In genomic region chr17:47205419-47205963, GRCh38 we compare ENCODE assay signal across 8 cellular contexts. TPM values are rescaled to one million over a fixed set of nuclear protein-coding genes. Genes with fewer than 3 reads are reported as not detected.
DNase-seq lines count a peak whose midpoint lies in the region; ATAC-seq and TF ChIP-seq lines count a peak whose summit lies in the region.

No MANE protein-coding gene starts in this region.

- H3K4me3 ChIP-seq in DND-41 (ENCODE audit: low read depth in 1 of 2, low read length in 2 of 2), result no peak overlapping the region
- H3K4me3 ChIP-seq in sigmoid colon, result no peak overlapping the region

- H3K9ac ChIP-seq in DND-41 (ENCODE audit: low read depth, low read length), result no peak overlapping the region

- H3K36me3 ChIP-seq in DND-41 (ENCODE audit: insufficient read depth, low read length) (no peaks in the 10 kb centered on the region), sigmoid colon (no peaks in the 10 kb centered on the region)

- no peak overlapping the region for H2AFZ ChIP-seq in DND-41 (ENCODE audit: low read depth, low read length)

- DNase-seq in DND-41 (peak; percentile 79), NCI-H2029 (lab: John Stamatoyannopoulos, UW) (peak; percentile 84), germinal center (ENCODE audit: low spot score) (peak; percentile 79), sigmoid colon (peak; percentile 70), NCI-H1105 (lab: John Stamatoyannopoulos, UW) (no peak), SKM-1 treated with dmso at 0.1 percent for 144 hours (lab: John Stamatoyannopoulos, UW; ENCODE audit: unreplicated experiment) (no peak)
- DNase-seq in activated T-helper 1 cell treated with anti-CD3 and anti-CD28 coated beads, Interleukin-12 subunit alpha, Interleukin-12 subunit beta, Interleukin-2, Interleukin-4 antibody, amounts not matched to agents 30 ng/mL and 10 ng/mL and 1 ng/mL, durations not matched to agents 14 hours and 24 hours and 36 hours (ENCODE audit: low spot score), result peak; percentile 71

- H3K27me3 ChIP-seq in DND-41 (ENCODE audit: insufficient read depth, low read length, poor library complexity) (no peaks in the 10 kb centered on the region), sigmoid colon (no peaks in the 10 kb centered on the region)

- WGBS in sigmoid colon, 2 donors, result 39 to 43% methylated on average over 9 of the region's 9 CpGs

- no peak for TF ChIP-seq EP300 in sigmoid colon (IDR thresholded peaks at IDR 0.05)

- no peaks in the 10 kb centered on the region for H3K79me2 ChIP-seq in DND-41 (ENCODE audit: insufficient read depth, low read length)

- ATAC-seq in DND-41 (ENCODE audit: insufficient read depth, low read depth), result peak; percentile 81
- peak; percentile 53 for ATAC-seq in GM21619 (IDR thresholded peaks at IDR 0.05; ENCODE audit: unreplicated experiment)

- TF ChIP-seq CTCF in DND-41 (IDR thresholded peaks at IDR 0.05; ENCODE audit: borderline replicate concordance, extremely low read depth, low read length, poor library complexity, severe bottlenecking), result no peak
- TF ChIP-seq CTCF in sigmoid colon (IDR thresholded peaks at IDR 0.05), result no peak

- H3K27ac ChIP-seq in DND-41 (ENCODE audit: low read length), result no peak overlapping the region
- H3K27ac ChIP-seq in sigmoid colon, result peak overlapping the region; percentile 17 to 71 (median 51)

- H3K27ac Mint-ChIP-seq in activated T-helper 1 cell treated with anti-CD3 and anti-CD28 coated beads, Interleukin-12 subunit alpha, Interleukin-12 subunit beta, Interleukin-2, Interleukin-4 antibody, amounts not matched to agents 30 ng/mL and 10 ng/mL and 1 ng/mL, durations not matched to agents 14 hours and 24 hours and 36 hours, result peak overlapping the region; percentile 84

- H4K20me1 ChIP-seq in DND-41 (ENCODE audit: insufficient read depth, low read length), result no peaks in the 10 kb centered on the region

- TF ChIP-seq POLR2A in sigmoid colon (IDR thresholded peaks at IDR 0.05), result no peak

- H3K4me3 Mint-ChIP-seq in activated T-helper 1 cell treated with anti-CD3 and anti-CD28 coated beads, Interleukin-12 subunit alpha, Interleukin-12 subunit beta, Interleukin-2, Interleukin-4 antibody, amounts not matched to agents 30 ng/mL and 10 ng/mL and 1 ng/mL, durations not matched to agents 14 hours and 24 hours and 36 hours, result peak overlapping the region; percentile 75

- intact Hi-C loops in activated T-helper 1 cell treated with anti-CD3 and anti-CD28 coated beads, Interleukin-12 subunit alpha, Interleukin-12 subunit beta, Interleukin-2, Interleukin-4 antibody, amounts not matched to agents 30 ng/mL and 10 ng/mL and 1 ng/mL, durations not matched to agents 14 hours and 24 hours and 36 hours (cut with micrococcal nuclease), result loop anchor here (1.0 to 5.0 kb wide), 3 partner anchors 16 to 43 kb away; partner anchors contain the start of gene CDC27
- intact Hi-C loops in sigmoid colon (cut with DNase I), result no loop called here

- no peaks in the 10 kb centered on the region for H3K9me3 Mint-ChIP-seq in activated T-helper 1 cell treated with anti-CD3 and anti-CD28 coated beads, Interleukin-12 subunit alpha, Interleukin-12 subunit beta, Interleukin-2, Interleukin-4 antibody, amounts not matched to agents 30 ng/mL and 10 ng/mL and 1 ng/mL, durations not matched to agents 14 hours and 24 hours and 36 hours

- no peaks in the 10 kb centered on the region for H3K36me3 Mint-ChIP-seq in activated T-helper 1 cell treated with anti-CD3 and anti-CD28 coated beads, Interleukin-12 subunit alpha, Interleukin-12 subunit beta, Interleukin-2, Interleukin-4 antibody, amounts not matched to agents 30 ng/mL and 10 ng/mL and 1 ng/mL, durations not matched to agents 14 hours and 24 hours and 36 hours (ENCODE audit: low read depth)

- no peaks in the 10 kb centered on the region for H3K27me3 Mint-ChIP-seq in activated T-helper 1 cell treated with anti-CD3 and anti-CD28 coated beads, Interleukin-12 subunit alpha, Interleukin-12 subunit beta, Interleukin-2, Interleukin-4 antibody, amounts not matched to agents 30 ng/mL and 10 ng/mL and 1 ng/mL, durations not matched to agents 14 hours and 24 hours and 36 hours (ENCODE audit: insufficient read depth)

- peaks cover 45% of the 10 kb centered on the region for H3K4me1 Mint-ChIP-seq in activated T-helper 1 cell treated with anti-CD3 and anti-CD28 coated beads, Interleukin-12 subunit alpha, Interleukin-12 subunit beta, Interleukin-2, Interleukin-4 antibody, amounts not matched to agents 30 ng/mL and 10 ng/mL and 1 ng/mL, durations not matched to agents 14 hours and 24 hours and 36 hours (ENCODE audit: low read depth)

- H3K9me3 ChIP-seq in DND-41 (ENCODE audit: insufficient read depth, low read length, severe bottlenecking) (no peaks in the 10 kb centered on the region), sigmoid colon (no peaks in the 10 kb centered on the region)

- H3K4me1 ChIP-seq in DND-41 (ENCODE audit: insufficient read depth, low read length) (peaks cover 20% of the 10 kb centered on the region), sigmoid colon (peaks cover 0 to 18% (median 15%) of the 10 kb centered on the region in 4 donors)

- H3K4me2 ChIP-seq in DND-41 (ENCODE audit: insufficient read depth, low read length), result no peak overlapping the region

RNA-seq across cellular contexts. Expression of gene MYL4, which starts 3.7 kb away (rescaled TPM):
- total RNA-seq in activated T-helper 1 cell treated with anti-CD3 and anti-CD28 coated beads, Interleukin-12 subunit alpha, Interleukin-12 subunit beta, Interleukin-2, Interleukin-4 antibody, amounts not matched to agents 30 ng/mL and 10 ng/mL and 1 ng/mL, durations not matched to agents 14 hours and 24 hours and 36 hours, result not detected in 2 replicates
- 1 to 10 TPM in 1 of 4 donors, not detected in 3; 1.1 TPM for total RNA-seq in sigmoid colon
- 1 to 10 TPM in 1 of 3 donors, under 1 TPM in 1, not detected in 1; 0.31 to 2.8 TPM for polyA plus RNA-seq in sigmoid colon

RNA-seq across cellular contexts. Expression of gene CDC27, which starts 16.4 kb away (rescaled TPM):
- total RNA-seq in activated T-helper 1 cell treated with anti-CD3 and anti-CD28 coated beads, Interleukin-12 subunit alpha, Interleukin-12 subunit beta, Interleukin-2, Interleukin-4 antibody, amounts not matched to agents 30 ng/mL and 10 ng/mL and 1 ng/mL, durations not matched to agents 14 hours and 24 hours and 36 hours, result 89.7 and 92.0 TPM in 2 replicates
- total RNA-seq in sigmoid colon, result 10 to 100 TPM; 41.0 to 61.4 (median 56.2) TPM
- 10 to 100 TPM in 2 of 3 donors, 1 to 10 TPM in 1; 7.2 to 25.9 (median 17.3) TPM for polyA plus RNA-seq in sigmoid colon

RNA-seq across cellular contexts. Expression of gene ITGB3, which starts 48.1 kb away (rescaled TPM):
- total RNA-seq in activated T-helper 1 cell treated with anti-CD3 and anti-CD28 coated beads, Interleukin-12 subunit alpha, Interleukin-12 subunit beta, Interleukin-2, Interleukin-4 antibody, amounts not matched to agents 30 ng/mL and 10 ng/mL and 1 ng/mL, durations not matched to agents 14 hours and 24 hours and 36 hours, result not detected in 2 replicates
- total RNA-seq in sigmoid colon, result 10 to 100 TPM; 28.5 to 62.7 (median 40.1) TPM
- 1 to 10 TPM in 2 of 3 donors, under 1 TPM in 1; 0.69 to 3.4 (median 1.8) TPM for polyA plus RNA-seq in sigmoid colon

Comparison
In these comparisons a context has a peak if more than half of its experiments do, and no peak if none do; other contexts are left out.
1. DNase-seq: peak in DND-41 (single experiment), NCI-H2029 (single experiment), activated T-helper 1 cell treated with anti-CD3 and anti-CD28 coated beads, Interleukin-12 subunit alpha, Interleukin-12 subunit beta, Interleukin-2, Interleukin-4 antibody, amounts not matched to agents 30 ng/mL and 10 ng/mL and 1 ng/mL, durations not matched to agents 14 hours and 24 hours and 36 hours (single experiment), germinal center (single experiment) and sigmoid colon (single experiment); none in NCI-H1105 (single experiment) and SKM-1 treated with dmso at 0.1 percent for 144 hours (single experiment).
2. RNA of gene ITGB3, which starts 48.1 kb away (total RNA-seq): 28.5 to 62.7 TPM in sigmoid colon; not detected in activated T-helper 1 cell treated with anti-CD3 and anti-CD28 coated beads, Interleukin-12 subunit alpha, Interleukin-12 subunit beta, Interleukin-2, Interleukin-4 antibody, amounts not matched to agents 30 ng/mL and 10 ng/mL and 1 ng/mL, durations not matched to agents 14 hours and 24 hours and 36 hours; every median in the first group is over 10 times any median in the second.